ENCODE assay signal across 8 cellular contexts in the genomic region with DNA sequence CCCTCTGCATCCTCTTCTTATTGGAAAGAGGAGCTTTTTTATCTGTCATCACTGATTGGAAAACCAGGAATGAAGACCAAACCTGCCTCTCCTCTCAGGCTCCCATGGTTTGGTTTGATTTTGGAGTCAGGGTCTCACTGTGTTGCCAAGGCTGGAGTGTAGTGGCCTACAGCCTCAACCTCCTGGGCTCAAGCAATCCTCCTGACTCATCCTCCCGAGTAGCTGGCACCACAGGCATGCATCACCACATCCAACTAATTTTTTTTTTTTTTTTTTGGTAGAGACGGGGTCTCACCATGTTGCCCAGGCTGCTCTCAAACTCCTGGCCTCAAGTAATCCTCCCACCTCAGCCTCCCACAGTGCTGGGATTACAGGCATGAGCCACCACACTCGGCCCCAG. TPM values are rescaled to one million over a fixed set of nuclear protein-coding genes. Genes with fewer than 3 reads are reported as not detected.
DNase-seq lines count a peak whose midpoint lies in the region; TF ChIP-seq lines count a peak whose summit lies in the region.
"Not testable (repeated sequence)": the region's sequence is repeated elsewhere in the genome, so short reads cannot be mapped to it uniquely, and the experiment has no call there.
"Had no signal": no experiment of that assay in that cellular context is flagged by ENCODE, and none has a peak within 500 bp of the region (broad histone marks: within the 10 kb centered on the region; RNA-seq: fewer than 3 reads in every experiment).

No MANE protein-coding gene starts in this region.

- peak overlapping the region; percentile 35 for H3K27ac Mint-ChIP-seq in T-helper 1 cell treated with Interleukin-12 subunit alpha and Interleukin-12 subunit beta and Interleukin-4 antibody, amounts not matched to agents 30 μg/mL and 1 μg/mL, for 36 hours
- peak overlapping the region; percentile 48 for H3K27ac Mint-ChIP-seq in endodermal cell

- H3K4me2 ChIP-seq in BLaER1 (peak overlapping the region; percentile 59), KMS-11 (peak overlapping the region; percentile 93)
- H3K4me2 ChIP-seq in GM23248 (ENCODE audit: unreplicated experiment); smooth muscle cell: not testable (repeated sequence)

- DNase-seq in GM23248: peak; percentile 33
- not testable (repeated sequence) for DNase-seq in endodermal cell; smooth muscle cell (lab: John Stamatoyannopoulos, UW; ENCODE audit: unreplicated experiment)
- peak; percentile 22 for DNase-seq in islet precursor cell

- not testable (repeated sequence) for H3K36me3 ChIP-seq in BLaER1; GM23248 (ENCODE audit: low read depth); KMS-11 (ENCODE audit: insufficient read depth); smooth muscle cell (ENCODE audit: low read depth)
- H3K36me3 ChIP-seq in endodermal cell (ENCODE audit: control insufficient read depth, insufficient read depth, low read length): peaks cover 64% of the 10 kb centered on the region

- not testable (repeated sequence) for H3K27me3 Mint-ChIP-seq in T-helper 1 cell treated with Interleukin-12 subunit alpha and Interleukin-12 subunit beta and Interleukin-4 antibody, amounts not matched to agents 30 μg/mL and 1 μg/mL, for 36 hours (ENCODE audit: low read depth)
- H3K27me3 Mint-ChIP-seq in endodermal cell (ENCODE audit: insufficient read depth): peaks cover 17% of the 10 kb centered on the region

- not testable (repeated sequence) for H3K9me3 Mint-ChIP-seq in T-helper 1 cell treated with Interleukin-12 subunit alpha and Interleukin-12 subunit beta and Interleukin-4 antibody, amounts not matched to agents 30 μg/mL and 1 μg/mL, for 36 hours; endodermal cell

- not testable (repeated sequence) for H3K4me3 Mint-ChIP-seq in T-helper 1 cell treated with Interleukin-12 subunit alpha and Interleukin-12 subunit beta and Interleukin-4 antibody, amounts not matched to agents 30 μg/mL and 1 μg/mL, for 36 hours; endodermal cell

- not testable (repeated sequence) for H3K27me3 ChIP-seq in BLaER1; GM23248 (replicated peaks; ENCODE audit: insufficient read depth); KMS-11 (ENCODE audit: insufficient read depth, low read depth); endodermal cell (ENCODE audit: control insufficient read depth, insufficient read depth, low read length, poor library complexity, severe bottlenecking); smooth muscle cell (ENCODE audit: low read depth)

- not testable (repeated sequence) for H3K27ac ChIP-seq in BLaER1; GM23248; endodermal cell (ENCODE audit: low read depth, low read length)
- H3K27ac ChIP-seq in KMS-11 (peak overlapping the region; percentile 82; the same call in 1 of the 2 replicates), smooth muscle cell (ENCODE audit: low read depth) (peak overlapping the region; percentile 45)

- H2AFZ ChIP-seq in GM23248; smooth muscle cell (ENCODE audit: low read depth): not testable (repeated sequence)
- H2AFZ ChIP-seq in KMS-11 (ENCODE audit: low read depth): peak overlapping the region; percentile 31; the same call in 1 of the 2 replicates

- not testable (repeated sequence) for H3K9ac ChIP-seq in BLaER1; GM23248; smooth muscle cell (ENCODE audit: low read depth)
- H3K9ac ChIP-seq in KMS-11 (peak overlapping the region; percentile 26; the same call in 1 of the 2 replicates), endodermal cell (ENCODE audit: extremely low read depth, low read length, poor library complexity, severe bottlenecking) (peak overlapping the region; percentile 38)

- H3K9me2 ChIP-seq in GM23248 (ENCODE audit: insufficient read depth): not testable (repeated sequence)

- H3K36me3 Mint-ChIP-seq in T-helper 1 cell treated with Interleukin-12 subunit alpha and Interleukin-12 subunit beta and Interleukin-4 antibody, amounts not matched to agents 30 μg/mL and 1 μg/mL, for 36 hours (ENCODE audit: low read depth): not testable (repeated sequence)
- H3K36me3 Mint-ChIP-seq in endodermal cell (ENCODE audit: low read depth): peaks cover 28% of the 10 kb centered on the region

- H3K4me1 ChIP-seq in BLaER1: peaks cover 72% of the 10 kb centered on the region
- H3K4me1 ChIP-seq in GM23248 (ENCODE audit: insufficient read depth): not testable (repeated sequence)
- H3K4me1 ChIP-seq in KMS-11 (ENCODE audit: low read depth, poor library complexity, severe bottlenecking): peaks cover 61% of the 10 kb centered on the region
- H3K4me1 ChIP-seq in endodermal cell (ENCODE audit: control insufficient read depth, insufficient read depth, low read length): peaks cover 37% of the 10 kb centered on the region
- H3K4me1 ChIP-seq in smooth muscle cell (ENCODE audit: low read depth): peaks cover 19% of the 10 kb centered on the region

- H3F3A ChIP-seq in GM23248 (ENCODE audit: insufficient read depth); smooth muscle cell (ENCODE audit: low read depth): not testable (repeated sequence)

- H4K20me1 ChIP-seq in BLaER1; GM23248 (ENCODE audit: insufficient read depth); KMS-11 (ENCODE audit: insufficient read depth): not testable (repeated sequence)
- peaks cover 36% of the 10 kb centered on the region for H4K20me1 ChIP-seq in smooth muscle cell (ENCODE audit: low read depth)

- H3K9me3 ChIP-seq in BLaER1; GM23248 (ENCODE audit: low read depth); endodermal cell (ENCODE audit: control insufficient read depth, low read length); smooth muscle cell (replicated peaks; ENCODE audit: low read depth): not testable (repeated sequence)

- in situ Hi-C loops in GM23248 (cut with MboI): not testable (repeated sequence)

- H3K4me1 Mint-ChIP-seq in T-helper 1 cell treated with Interleukin-12 subunit alpha and Interleukin-12 subunit beta and Interleukin-4 antibody, amounts not matched to agents 30 μg/mL and 1 μg/mL, for 36 hours (ENCODE audit: low read depth): peaks cover 34% of the 10 kb centered on the region
- H3K4me1 Mint-ChIP-seq in endodermal cell: peaks cover 34% of the 10 kb centered on the region

- TF ChIP-seq CTCF in KMS-11 (conservative IDR thresholded peaks at IDR 0.05; ENCODE audit: low read depth, low read length); endodermal cell (conservative IDR thresholded peaks at IDR 0.05); smooth muscle cell (IDR thresholded peaks at IDR 0.05; ENCODE audit: borderline replicate concordance, insufficient read depth, poor library complexity, severe bottlenecking): not testable (repeated sequence)

- H3K79me2 ChIP-seq in GM23248 (ENCODE audit: insufficient read depth): peaks cover 28% of the 10 kb centered on the region
- H3K79me2 ChIP-seq in KMS-11 (ENCODE audit: insufficient read depth, low read depth): peaks cover 13% of the 10 kb centered on the region; the same call in 1 of the 2 replicates
- H3K79me2 ChIP-seq in smooth muscle cell (ENCODE audit: low read depth): peaks cover 18% of the 10 kb centered on the region

- not testable (repeated sequence) for H3K4me3 ChIP-seq in BLaER1; GM23248; KMS-11 (IDR thresholded peaks at IDR 0.05; ENCODE audit: insufficient read depth, low read depth, low read length); smooth muscle cell
- H3K4me3 ChIP-seq in endodermal cell (ENCODE audit: low read length): peak overlapping the region; percentile 64

- WGBS in GM23248 (ENCODE audit: low coverage in 1 of 2, low lambda C conversion rate in 2 of 2, missing lambda C conversion rate in 2 of 2), 2 experiments: 65 to 67% methylated on average over 3 of the region's 3 CpGs
- 78% methylated on average over 3 of the region's 3 CpGs; no CpG with 5 or more reads in 1 of the 2 experiments for WGBS in endodermal cell (ENCODE audit: insufficient coverage in 1 of 2, insufficient read length in 1 of 2), 2 experiments
- 51% methylated on average over 3 of the region's 3 CpGs for WGBS in smooth muscle cell (ENCODE audit: low lambda C conversion rate)

RNA-seq across cellular contexts. Expression of a gene that starts 40.8 kb away (rescaled TPM):
- total RNA-seq in GM23248 (2014; rRNA removed; shearing (Covaris generic)): 8.2 and 12.9 TPM in 2 replicates
- 7.1 and 7.7 TPM in 2 replicates for polyA plus RNA-seq in GM23248 (2016; fragmentation: Nextera tagmentation; extraction: Ambion mirVana)
- 100 to 1,000 TPM; 104 to 160 TPM for total RNA-seq in endodermal cell
- polyA plus RNA-seq in endodermal cell (2013, experiment 1 of 2): 39.8 TPM
- polyA plus RNA-seq in endodermal cell (2013, experiment 2 of 2): 40.9 TPM
- 15.7 and 16.7 TPM in 2 replicates for total RNA-seq in smooth muscle cell
- 16.3 and 21.7 TPM in 2 replicates for polyA plus RNA-seq in smooth muscle cell
- total RNA-seq: Calu3 had no signal
